19 cellular contexts compared by ENCODE assay signal in genomic region chr11:20488352-20488751, GRCh38.
DNase-seq lines count a peak whose midpoint lies in the region; ATAC-seq and TF ChIP-seq lines count a peak whose summit lies in the region.
"Had no signal": no experiment of that assay in that cellular context is flagged by ENCODE, and none has a peak within 500 bp of the region (broad histone marks: within the 10 kb centered on the region; RNA-seq: fewer than 3 reads in every experiment).

No MANE protein-coding gene starts in this region.

- DNase-seq in DMS53 treated with DMSO at 0.1 percent for 48 hours (lab: John Stamatoyannopoulos, UW; ENCODE audit: unreplicated experiment): peak; percentile 25
- DNase-seq in NCI-H1694 (lab: John Stamatoyannopoulos, UW): peak; percentile 69
- DNase-seq in NCI-H524 treated with DMSO at 0.1 percent for 48 hours (lab: John Stamatoyannopoulos, UW): peak; percentile 69
- peak; percentile 3 for DNase-seq in astrocyte of the cerebellum (ENCODE audit: low read depth)
- no peak for DNase-seq in posterior cingulate gyrus
- DNase-seq in CD4-positive, alpha-beta T cell: no peak
- DNase-seq in activated naive CD4-positive, alpha-beta T cell (lab: John Stamatoyannopoulos, UW): no peak
- DNase-seq: activated effector memory CD4-positive, alpha-beta T cell treated with anti-CD3 and anti-CD28 coated beads, Interleukin-2, amount 50 U/mL, for 16 hours; EL; IMR-90; NCI-H1048; nephron progenitor cell; stimulated activated CD4-positive, alpha-beta T cell treated with anti-CD3 and anti-CD28 coated beads, Interleukin-2, amount 100 ng/mL, for 24 hours; stimulated activated CD8-positive, alpha-beta memory T cell treated with anti-CD3 and anti-CD28 coated beads, Interleukin-4, amount 100 ng/mL, for 48 hours; trophoblast cell had no signal

- no peaks in the 10 kb centered on the region for H3K4me1 Mint-ChIP-seq in CD4-positive, alpha-beta T cell (ENCODE audit: low read depth)

- no peak overlapping the region for H3K4me3 Mint-ChIP-seq in CD4-positive, alpha-beta T cell
- H3K4me3 Mint-ChIP-seq: nephron progenitor cell had no signal

- no peak for ATAC-seq in GM18520 (IDR thresholded peaks at IDR 0.05; ENCODE audit: unreplicated experiment)
- no peak for ATAC-seq in CD4-positive, alpha-beta T cell (ENCODE audit: poor library complexity)
- ATAC-seq: GM12878 had no signal

- H3K36me3 Mint-ChIP-seq in CD4-positive, alpha-beta T cell (ENCODE audit: low read depth): peaks cover 72% of the 10 kb centered on the region

- H3K27ac ChIP-seq in CD4-positive, alpha-beta T cell (ENCODE audit: low read depth, low read length): no peak overlapping the region
- H3K27ac ChIP-seq: right atrium auricular region had no signal

- H3K27me3 Mint-ChIP-seq in CD4-positive, alpha-beta T cell: no peaks in the 10 kb centered on the region

- no peak overlapping the region for H3K4me3 ChIP-seq in astrocyte of the cerebellum (ENCODE audit: low read depth, low read length)
- H3K4me3 ChIP-seq: GM12878, lung, right atrium auricular region had no signal

- H3K27ac Mint-ChIP-seq in CD4-positive, alpha-beta T cell: no peak overlapping the region

- no peaks in the 10 kb centered on the region for H3K27me3 ChIP-seq in CD4-positive, alpha-beta T cell (ENCODE audit: control insufficient read depth, insufficient read depth, low read length)
- H3K27me3 ChIP-seq: right atrium auricular region had no signal

- no peaks in the 10 kb centered on the region for H3K9me3 Mint-ChIP-seq in CD4-positive, alpha-beta T cell

- CTCF ChIA-PET in CD4-positive, alpha-beta T cell (lab: Charles Lee): no interaction called here

- no peaks in the 10 kb centered on the region for H3K9me3 ChIP-seq in CD4-positive, alpha-beta T cell (ENCODE audit: control insufficient read depth, low read length)
- H3K9me3 ChIP-seq: right atrium auricular region had no signal

- TF ChIP-seq CTCF in astrocyte of the cerebellum (IDR thresholded peaks at IDR 0.05; ENCODE audit: low read depth, low read length, missing control alignments): no peak
- no peak for TF ChIP-seq CTCF in CD4-positive, alpha-beta T cell (IDR thresholded peaks at IDR 0.05)

- POLR2A ChIA-PET in CD4-positive, alpha-beta T cell (lab: Charles Lee): interaction anchor here (1.6 kb wide), 1 partner anchor 11 kb away, joined by 3 read pairs; no protein-coding TSS in a partner anchor

- intact Hi-C loops in posterior cingulate gyrus (cut with DNase I): no loop called here
- intact Hi-C loops in CD4-positive, alpha-beta T cell (cut with DNase I, micrococcal nuclease): no loop called here

- in situ Hi-C loops in astrocyte of the cerebellum (cut with HindIII; ENCODE audit: low sequenced_read_pairs): no loop called here

Comparison
In these comparisons a context has a peak if more than half of its experiments do, and no peak if none do; other contexts are left out.
1. DNase-seq: peak in DMS53 treated with DMSO at 0.1 percent for 48 hours (single experiment), NCI-H1694 (single experiment), NCI-H524 treated with DMSO at 0.1 percent for 48 hours (single experiment) and astrocyte of the cerebellum (single experiment); none in posterior cingulate gyrus (0 of 10), CD4-positive, alpha-beta T cell (0 of 10) and activated naive CD4-positive, alpha-beta T cell (0 of 4).